ENCODE assay signal across 1 cellular context in genomic region chr6:63589955-63590411, GRCh38.
TF ChIP-seq lines count a peak whose summit lies in the region.

No MANE protein-coding gene starts in this region.

TF ChIP-seq in HepG2, 621 proteins besides CTCF, POLR2A, EP300 and RAD21 (continued from another document and continues in another):
- no peak for TF ChIP-seq KIAA2018 (CRISPR knock-in tag; IDR thresholded peaks at IDR 0.05; ENCODE audit: borderline replicate concordance)
- TF ChIP-seq ZFYVE20 (CRISPR knock-in tag; IDR thresholded peaks at IDR 0.05; ENCODE audit: borderline replicate concordance, low read depth) = no peak
- no peak for TF ChIP-seq ZFP36L1 (CRISPR knock-in tag; IDR thresholded peaks at IDR 0.05)
- TF ChIP-seq ZNF644 (CRISPR knock-in tag; IDR thresholded peaks at IDR 0.05; ENCODE audit: low read depth) = peak; percentile 98
- TF ChIP-seq FOXA3 (CRISPR knock-in tag; IDR thresholded peaks at IDR 0.05) = peak; percentile 88
- TF ChIP-seq ZBTB42 (CRISPR knock-in tag; IDR thresholded peaks at IDR 0.05) = no peak
- TF ChIP-seq ESRRA (CRISPR knock-in tag; IDR thresholded peaks at IDR 0.05; ENCODE audit: low read depth) = peak; percentile 55; the same call in 1 of the 2 replicates
- peak; percentile 96 for TF ChIP-seq HOMEZ (CRISPR knock-in tag; IDR thresholded peaks at IDR 0.05; ENCODE audit: low read depth)
- TF ChIP-seq CEBPB (IDR thresholded peaks at IDR 0.05; ENCODE audit: borderline replicate concordance, low read depth, low read length) = peak; percentile 97
- no peak for TF ChIP-seq DMAP1 (CRISPR knock-in tag; IDR thresholded peaks at IDR 0.05)
- TF ChIP-seq ZFP90 (CRISPR knock-in tag; IDR thresholded peaks at IDR 0.05; ENCODE audit: borderline replicate concordance) = 0 out of 2 replicates have a peak, but pooled peaks have one; percentile 26
- no peak for TF ChIP-seq ZNF766 (CRISPR knock-in tag; IDR thresholded peaks at IDR 0.05; ENCODE audit: borderline replicate concordance)
- TF ChIP-seq, protein P1, sequence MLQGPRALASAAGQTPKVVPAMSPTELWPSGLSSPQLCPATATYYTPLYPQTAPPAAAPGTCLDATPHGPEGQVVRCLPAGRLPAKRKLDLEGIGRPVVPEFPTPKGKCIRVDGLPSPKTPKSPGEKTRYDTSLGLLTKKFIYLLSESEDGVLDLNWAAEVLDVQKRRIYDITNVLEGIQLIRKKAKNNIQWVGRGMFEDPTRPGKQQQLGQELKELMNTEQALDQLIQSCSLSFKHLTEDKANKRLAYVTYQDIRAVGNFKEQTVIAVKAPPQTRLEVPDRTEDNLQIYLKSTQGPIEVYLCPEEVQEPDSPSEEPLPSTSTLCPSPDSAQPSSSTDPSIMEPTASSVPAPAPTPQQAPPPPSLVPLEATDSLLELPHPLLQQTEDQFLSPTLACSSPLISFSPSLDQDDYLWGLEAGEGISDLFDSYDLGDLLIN (CRISPR knock-in tag; IDR thresholded peaks at IDR 0.05; ENCODE audit: borderline replicate concordance) = no peak
- 0 out of 2 replicates have a peak, but pooled peaks have one; percentile 29 for TF ChIP-seq CCDC6 (CRISPR knock-in tag; IDR thresholded peaks at IDR 0.05)
- no peak; the same call in 1 of the 2 replicates for TF ChIP-seq SIX1 (CRISPR knock-in tag; IDR thresholded peaks at IDR 0.05; ENCODE audit: borderline replicate concordance)
- TF ChIP-seq, protein P2, sequence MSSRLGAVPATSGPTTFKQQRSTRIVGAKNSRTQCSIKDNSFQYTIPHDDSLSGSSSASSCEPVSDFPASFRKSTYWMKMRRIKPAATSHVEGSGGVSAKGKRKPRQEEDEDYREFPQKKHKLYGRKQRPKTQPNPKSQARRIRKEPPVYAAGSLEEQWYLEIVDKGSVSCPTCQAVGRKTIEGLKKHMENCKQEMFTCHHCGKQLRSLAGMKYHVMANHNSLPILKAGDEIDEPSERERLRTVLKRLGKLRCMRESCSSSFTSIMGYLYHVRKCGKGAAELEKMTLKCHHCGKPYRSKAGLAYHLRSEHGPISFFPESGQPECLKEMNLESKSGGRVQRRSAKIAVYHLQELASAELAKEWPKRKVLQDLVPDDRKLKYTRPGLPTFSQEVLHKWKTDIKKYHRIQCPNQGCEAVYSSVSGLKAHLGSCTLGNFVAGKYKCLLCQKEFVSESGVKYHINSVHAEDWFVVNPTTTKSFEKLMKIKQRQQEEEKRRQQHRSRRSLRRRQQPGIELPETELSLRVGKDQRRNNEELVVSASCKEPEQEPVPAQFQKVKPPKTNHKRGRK (CRISPR knock-in tag; IDR thresholded peaks at IDR 0.05) = no peak
- TF ChIP-seq, protein P3, sequence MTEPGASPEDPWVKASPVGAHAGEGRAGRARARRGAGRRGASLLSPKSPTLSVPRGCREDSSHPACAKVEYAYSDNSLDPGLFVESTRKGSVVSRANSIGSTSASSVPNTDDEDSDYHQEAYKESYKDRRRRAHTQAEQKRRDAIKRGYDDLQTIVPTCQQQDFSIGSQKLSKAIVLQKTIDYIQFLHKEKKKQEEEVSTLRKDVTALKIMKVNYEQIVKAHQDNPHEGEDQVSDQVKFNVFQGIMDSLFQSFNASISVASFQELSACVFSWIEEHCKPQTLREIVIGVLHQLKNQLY (CRISPR knock-in tag; IDR thresholded peaks at IDR 0.05) = peak; percentile 69
- TF ChIP-seq ZNF615 (CRISPR knock-in tag; IDR thresholded peaks at IDR 0.05; ENCODE audit: borderline replicate concordance) = no peak
- TF ChIP-seq ZNF20 (CRISPR knock-in tag; IDR thresholded peaks at IDR 0.05) = no peak
- peak; percentile 80 for TF ChIP-seq SAP130 (CRISPR knock-in tag; IDR thresholded peaks at IDR 0.05; ENCODE audit: low read depth)
- no peak for TF ChIP-seq NR3C1 (CRISPR knock-in tag; IDR thresholded peaks at IDR 0.05)
- peak; percentile 50; the same call in 1 of the 2 replicates for TF ChIP-seq NFYC (CRISPR knock-in tag; IDR thresholded peaks at IDR 0.05)
- no peak for TF ChIP-seq ZNF260 (CRISPR knock-in tag; IDR thresholded peaks at IDR 0.05; ENCODE audit: borderline replicate concordance, low read depth)
- TF ChIP-seq ERF (CRISPR knock-in tag; IDR thresholded peaks at IDR 0.05) = peak; percentile 79
- TF ChIP-seq SRSF4 (IDR thresholded peaks at IDR 0.05; ENCODE audit: low read depth, low read length, poor library complexity, severe bottlenecking) = no peak
- no peak for TF ChIP-seq HNRNPH1 (optimal IDR thresholded peaks at IDR 0.05; ENCODE audit: low read depth, low read length)
- TF ChIP-seq TEAD2 (CRISPR knock-in tag; IDR thresholded peaks at IDR 0.05) = no peak
- no peak for TF ChIP-seq IRX3 (CRISPR knock-in tag; IDR thresholded peaks at IDR 0.05; ENCODE audit: borderline replicate concordance, low read depth)
- peak; percentile 79 for TF ChIP-seq THRA (CRISPR knock-in tag; IDR thresholded peaks at IDR 0.05; ENCODE audit: borderline replicate concordance)
- TF ChIP-seq ZNF350 (CRISPR knock-in tag; IDR thresholded peaks at IDR 0.05; ENCODE audit: borderline replicate concordance, low read depth) = no peak
- TF ChIP-seq, protein P4, sequence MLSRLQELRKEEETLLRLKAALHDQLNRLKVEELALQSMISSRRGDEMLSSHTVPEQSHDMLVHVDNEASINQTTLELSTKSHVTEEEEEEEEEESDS (CRISPR knock-in tag; IDR thresholded peaks at IDR 0.05; ENCODE audit: borderline replicate concordance) = no peak
- no peak for TF ChIP-seq PRMT3 (CRISPR knock-in tag; IDR thresholded peaks at IDR 0.05; ENCODE audit: borderline replicate concordance, low read depth)
- TF ChIP-seq NFE2L2 (IDR thresholded peaks at IDR 0.05; ENCODE audit: low read length) = no peak
- TF ChIP-seq, protein P5, sequence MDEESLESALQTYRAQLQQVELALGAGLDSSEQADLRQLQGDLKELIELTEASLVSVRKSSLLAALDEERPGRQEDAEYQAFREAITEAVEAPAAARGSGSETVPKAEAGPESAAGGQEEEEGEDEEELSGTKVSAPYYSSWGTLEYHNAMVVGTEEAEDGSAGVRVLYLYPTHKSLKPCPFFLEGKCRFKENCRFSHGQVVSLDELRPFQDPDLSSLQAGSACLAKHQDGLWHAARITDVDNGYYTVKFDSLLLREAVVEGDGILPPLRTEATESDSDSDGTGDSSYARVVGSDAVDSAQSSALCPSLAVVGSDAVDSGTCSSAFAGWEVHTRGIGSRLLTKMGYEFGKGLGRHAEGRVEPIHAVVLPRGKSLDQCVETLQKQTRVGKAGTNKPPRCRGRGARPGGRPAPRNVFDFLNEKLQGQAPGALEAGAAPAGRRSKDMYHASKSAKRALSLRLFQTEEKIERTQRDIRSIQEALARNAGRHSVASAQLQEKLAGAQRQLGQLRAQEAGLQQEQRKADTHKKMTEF (CRISPR knock-in tag; IDR thresholded peaks at IDR 0.05) = peak; percentile 92
- TF ChIP-seq PHF21A (CRISPR knock-in tag; IDR thresholded peaks at IDR 0.05) = no peak
- no peak for TF ChIP-seq PAX8 (CRISPR knock-in tag; IDR thresholded peaks at IDR 0.05; ENCODE audit: borderline replicate concordance)
- TF ChIP-seq, protein P6, sequence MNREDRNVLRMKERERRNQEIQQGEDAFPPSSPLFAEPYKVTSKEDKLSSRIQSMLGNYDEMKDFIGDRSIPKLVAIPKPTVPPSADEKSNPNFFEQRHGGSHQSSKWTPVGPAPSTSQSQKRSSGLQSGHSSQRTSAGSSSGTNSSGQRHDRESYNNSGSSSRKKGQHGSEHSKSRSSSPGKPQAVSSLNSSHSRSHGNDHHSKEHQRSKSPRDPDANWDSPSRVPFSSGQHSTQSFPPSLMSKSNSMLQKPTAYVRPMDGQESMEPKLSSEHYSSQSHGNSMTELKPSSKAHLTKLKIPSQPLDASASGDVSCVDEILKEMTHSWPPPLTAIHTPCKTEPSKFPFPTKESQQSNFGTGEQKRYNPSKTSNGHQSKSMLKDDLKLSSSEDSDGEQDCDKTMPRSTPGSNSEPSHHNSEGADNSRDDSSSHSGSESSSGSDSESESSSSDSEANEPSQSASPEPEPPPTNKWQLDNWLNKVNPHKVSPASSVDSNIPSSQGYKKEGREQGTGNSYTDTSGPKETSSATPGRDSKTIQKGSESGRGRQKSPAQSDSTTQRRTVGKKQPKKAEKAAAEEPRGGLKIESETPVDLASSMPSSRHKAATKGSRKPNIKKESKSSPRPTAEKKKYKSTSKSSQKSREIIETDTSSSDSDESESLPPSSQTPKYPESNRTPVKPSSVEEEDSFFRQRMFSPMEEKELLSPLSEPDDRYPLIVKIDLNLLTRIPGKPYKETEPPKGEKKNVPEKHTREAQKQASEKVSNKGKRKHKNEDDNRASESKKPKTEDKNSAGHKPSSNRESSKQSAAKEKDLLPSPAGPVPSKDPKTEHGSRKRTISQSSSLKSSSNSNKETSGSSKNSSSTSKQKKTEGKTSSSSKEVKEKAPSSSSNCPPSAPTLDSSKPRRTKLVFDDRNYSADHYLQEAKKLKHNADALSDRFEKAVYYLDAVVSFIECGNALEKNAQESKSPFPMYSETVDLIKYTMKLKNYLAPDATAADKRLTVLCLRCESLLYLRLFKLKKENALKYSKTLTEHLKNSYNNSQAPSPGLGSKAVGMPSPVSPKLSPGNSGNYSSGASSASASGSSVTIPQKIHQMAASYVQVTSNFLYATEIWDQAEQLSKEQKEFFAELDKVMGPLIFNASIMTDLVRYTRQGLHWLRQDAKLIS (CRISPR knock-in tag; IDR thresholded peaks at IDR 0.05) = no peak
- no peak for TF ChIP-seq ZFP62 (CRISPR knock-in tag; IDR thresholded peaks at IDR 0.05)
- no peak for TF ChIP-seq SMARCE1 (IDR thresholded peaks at IDR 0.05; ENCODE audit: borderline replicate concordance)
